ENCODE assay signal across 22 cellular contexts in the genomic region with DNA sequence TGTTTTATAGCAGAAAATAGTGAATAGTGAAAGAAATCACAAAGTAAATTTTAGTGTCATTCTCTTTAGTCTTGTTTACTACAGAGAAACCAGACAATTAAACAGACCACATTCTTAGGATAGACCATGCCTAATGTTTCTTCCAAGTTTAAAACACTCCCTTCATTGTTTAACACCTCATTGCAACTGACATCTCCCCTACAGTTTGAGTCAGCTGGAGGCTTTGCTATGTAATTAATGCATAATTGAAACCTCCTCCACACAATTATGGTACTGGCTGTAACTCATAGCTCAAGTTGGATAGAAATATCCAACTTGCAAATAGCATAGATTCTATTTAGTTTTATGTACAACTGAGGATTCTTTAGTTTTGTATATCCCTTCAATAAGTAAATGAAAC. TPM values are rescaled to one million over a fixed set of nuclear protein-coding genes. Genes with fewer than 3 reads are reported as not detected.
DNase-seq lines count a peak whose midpoint lies in the region; ATAC-seq, FAIRE-seq and TF ChIP-seq lines count a peak whose summit lies in the region.
"Had no signal": no experiment of that assay in that cellular context is flagged by ENCODE, and none has a peak within 500 bp of the region (broad histone marks: within the 10 kb centered on the region; RNA-seq: fewer than 3 reads in every experiment).

No MANE protein-coding gene starts in this region.

- intact Hi-C loops in dorsolateral prefrontal cortex (cut with DNase I): no loop called here

- DNase-seq in D721Med (ENCODE audit: insufficient read length, low spot score): no peak
- DNase-seq in NCI-H1048 (lab: John Stamatoyannopoulos, UW): peak; percentile 39
- DNase-seq in dorsolateral prefrontal cortex: no peak
- DNase-seq in osteocyte (ENCODE audit: extremely low spot score, unreplicated experiment): no peak
- no peak for DNase-seq in stimulated activated naive B cell treated with anti-CD40 and anti-IgM and Interleukin-4, amounts not matched to agents 10 μg/mL and 1 μg/mL and 100 μg/mL, for 72 hours
- DNase-seq in MG63: no peak
- no peak for DNase-seq in NCI-H524 treated with DMSO at 0.1 percent for 48 hours (lab: John Stamatoyannopoulos, UW)
- DNase-seq: activated CD8-positive, alpha-beta T cell treated with anti-CD3 and anti-CD28 coated beads, Interleukin-2, amount 10 ng/mL, durations not matched to agents 7 days and 5 days; activated T-cell treated with anti-CD3 and anti-CD28 coated beads, Interleukin-2, amount 50 U/mL, for 72 hours; lower lobe of right lung; naive thymus-derived CD8-positive, alpha-beta T cell; NCI-H2029; NCI-H510A; spleen; stimulated activated CD8-positive, alpha-beta memory T cell treated with anti-CD3 and anti-CD28 coated beads, Interleukin-4, amount 100 ng/mL, for 48 hours had no signal

- H3K27ac Mint-ChIP-seq in osteocyte (ENCODE audit: unreplicated experiment): peak overlapping the region; percentile 77
- no peak overlapping the region for H3K27ac Mint-ChIP-seq in stimulated activated naive B cell treated with anti-CD40 and anti-IgM and Interleukin-4, amounts not matched to agents 10 μg/mL and 1 μg/mL and 100 μg/mL, for 72 hours
- H3K27ac Mint-ChIP-seq: activated CD8-positive, alpha-beta T cell treated with anti-CD3 and anti-CD28 coated beads, Interleukin-2, amount 10 ng/mL, durations not matched to agents 7 days and 5 days; B cell; dendritic cell treated with granulocyte-macrophage colony-stimulating factor and Interleukin-4, amounts not matched to agents 40 ng/mL and 50 ng/mL, for 4 days had no signal

- peaks cover 31% of the 10 kb centered on the region for H3K36me3 ChIP-seq in MG63

- peaks cover 49% of the 10 kb centered on the region for H3K36me3 Mint-ChIP-seq in osteocyte (ENCODE audit: unreplicated experiment)
- peaks cover 49 to 65% of the 10 kb centered on the region in 2 donors for H3K36me3 Mint-ChIP-seq in stimulated activated naive B cell treated with anti-CD40 and anti-IgM and Interleukin-4, amounts not matched to agents 10 μg/mL and 1 μg/mL and 100 μg/mL, for 72 hours

- H3K27me3 ChIP-seq in dorsolateral prefrontal cortex: no peaks in the 10 kb centered on the region
- H3K27me3 ChIP-seq in MG63: no peaks in the 10 kb centered on the region
- H3K27me3 ChIP-seq: spleen, suprapubic skin had no signal

- TF ChIP-seq CTCF in D721Med (IDR thresholded peaks at IDR 0.05; ENCODE audit: insufficient read depth, missing control alignments): no peak
- TF ChIP-seq CTCF in dorsolateral prefrontal cortex (IDR thresholded peaks at IDR 0.05 in 54 of 56, conservative IDR thresholded peaks at IDR 0.05 in 2 of 56; ENCODE audit: low read depth in 1 of 56, partially characterized antibody in 56 of 56): peak in 1 of 56 donors; percentile 11
- TF ChIP-seq CTCF in osteocyte (IDR thresholded peaks at IDR 0.05): no peak

- H3K27me3 Mint-ChIP-seq in osteocyte (ENCODE audit: unreplicated experiment): no peaks in the 10 kb centered on the region
- H3K27me3 Mint-ChIP-seq in stimulated activated naive B cell treated with anti-CD40 and anti-IgM and Interleukin-4, amounts not matched to agents 10 μg/mL and 1 μg/mL and 100 μg/mL, for 72 hours: no peaks in the 10 kb centered on the region
- H3K27me3 Mint-ChIP-seq: B cell; brain; dendritic cell treated with granulocyte-macrophage colony-stimulating factor and Interleukin-4, amounts not matched to agents 40 ng/mL and 50 ng/mL, for 4 days; naive thymus-derived CD8-positive, alpha-beta T cell had no signal

- no peak for ATAC-seq in stimulated activated naive B cell treated with anti-CD40 and anti-IgM and Interleukin-4, amounts not matched to agents 10 μg/mL and 1 μg/mL and 100 μg/mL, for 72 hours (replicated peaks)
- ATAC-seq: activated CD8-positive, alpha-beta T cell treated with anti-CD3 and anti-CD28 coated beads, Interleukin-2, amount 10 ng/mL, durations not matched to agents 7 days and 5 days; activated naive CD4-positive, alpha-beta T cell treated with anti-CD3 and anti-CD28 coated beads, Interleukin-2, amount 50 U/mL, for 72 hours; activated T-cell treated with anti-CD3 and anti-CD28 coated beads, Interleukin-2, amount 50 U/mL, for 72 hours; lower lobe of right lung; naive thymus-derived CD8-positive, alpha-beta T cell had no signal

- no peaks in the 10 kb centered on the region; the same call in 1 of the 2 replicates for H3K9me3 ChIP-seq in MG63
- H3K9me3 ChIP-seq: lower lobe of right lung, spleen, suprapubic skin had no signal

- peaks cover 36% of the 10 kb centered on the region for H3K4me1 Mint-ChIP-seq in osteocyte (ENCODE audit: unreplicated experiment)
- H3K4me1 Mint-ChIP-seq in stimulated activated naive B cell treated with anti-CD40 and anti-IgM and Interleukin-4, amounts not matched to agents 10 μg/mL and 1 μg/mL and 100 μg/mL, for 72 hours: peaks cover 6 to 15% of the 10 kb centered on the region in 2 donors
- H3K4me1 Mint-ChIP-seq: B cell had no signal

- H3K27ac ChIP-seq in dorsolateral prefrontal cortex: peak overlapping the region in 32 of 59 donors; percentile 1 to 68 (median 34)
- H3K27ac ChIP-seq: lower lobe of right lung, parathyroid adenoma, spleen, suprapubic skin had no signal

- H3K4me3 ChIP-seq in dorsolateral prefrontal cortex (no peak overlapping the region), MG63 (no peak overlapping the region)
- H3K4me3 ChIP-seq: lower lobe of right lung, spleen, suprapubic skin had no signal

- FAIRE-seq in D721Med (lab: Jason Lieb, UNC): peak; percentile 25

- H3K9me3 Mint-ChIP-seq in osteocyte (ENCODE audit: unreplicated experiment): peaks cover 14% of the 10 kb centered on the region
- peaks cover 0 to 4% of the 10 kb centered on the region in 2 donors for H3K9me3 Mint-ChIP-seq in stimulated activated naive B cell treated with anti-CD40 and anti-IgM and Interleukin-4, amounts not matched to agents 10 μg/mL and 1 μg/mL and 100 μg/mL, for 72 hours
- H3K9me3 Mint-ChIP-seq: activated T-cell treated with anti-CD3 and anti-CD28 coated beads, Interleukin-2, amount 50 U/mL, for 72 hours; naive thymus-derived CD8-positive, alpha-beta T cell had no signal

- H3K4me3 Mint-ChIP-seq in osteocyte (ENCODE audit: unreplicated experiment): no peak overlapping the region
- H3K4me3 Mint-ChIP-seq in stimulated activated naive B cell treated with anti-CD40 and anti-IgM and Interleukin-4, amounts not matched to agents 10 μg/mL and 1 μg/mL and 100 μg/mL, for 72 hours: no peak overlapping the region
- H3K4me3 Mint-ChIP-seq: activated CD8-positive, alpha-beta T cell treated with anti-CD3 and anti-CD28 coated beads, Interleukin-2, amount 10 ng/mL, durations not matched to agents 7 days and 5 days; activated T-cell treated with anti-CD3 and anti-CD28 coated beads, Interleukin-2, amount 50 U/mL, for 72 hours; B cell; brain; dendritic cell treated with granulocyte-macrophage colony-stimulating factor and Interleukin-4, amounts not matched to agents 40 ng/mL and 50 ng/mL, for 4 days; naive thymus-derived CD8-positive, alpha-beta T cell had no signal

RNA-seq across cellular contexts. Expression of a gene that starts 35.2 kb away (rescaled TPM):
- total RNA-seq in dorsolateral prefrontal cortex (10 to 100 TPM in 119 of 120 experiments, 1 to 10 TPM in 1; 7.6 to 55.7 (median 31.2) TPM), osteocyte (30.0 and 32.1 TPM in 2 replicates)
- not detected in 2 replicates for total RNA-seq in MG63 (2014; rRNA removed; shearing (Covaris generic); ENCODE audit: low replicate concordance)
- total RNA-seq: activated naive CD4-positive, alpha-beta T cell treated with anti-CD3 and anti-CD28 coated beads, Interleukin-2, amount 50 U/mL, for 72 hours; epithelial cell of proximal tubule had no signal
